In genomic region chr16:84844049-84844350, GRCh38 we compare ENCODE assay signal across 16 cellular contexts. TPM values are rescaled to one million over a fixed set of nuclear protein-coding genes. Genes with fewer than 3 reads are reported as not detected.
DNase-seq lines count a peak whose midpoint lies in the region; ATAC-seq, FAIRE-seq and TF ChIP-seq lines count a peak whose summit lies in the region.
"Had no signal": no experiment of that assay in that cellular context is flagged by ENCODE, and none has a peak within 500 bp of the region (broad histone marks: within the 10 kb centered on the region; RNA-seq: fewer than 3 reads in every experiment).

No MANE protein-coding gene starts in this region.

- POLR2A ChIA-PET in K562 (lab: Yijun Ruan, JAX), result interaction anchor here (0.5 kb wide), 1 partner anchor 12 kb away, joined by 3 read pairs; no protein-coding TSS in a partner anchor

- in situ Hi-C loops in K562 (cut with MboI), result no loop called here

- H3K4me3 ChIP-seq in Loucy (ENCODE audit: low read length, poor library complexity, severe bottlenecking) (no peak overlapping the region), K562 (no peak overlapping the region)
- H3K4me3 ChIP-seq: HAP-1, SK-N-MC had no signal

- H4K20me1 ChIP-seq in Loucy (ENCODE audit: insufficient read depth, low read length, poor library complexity, severe bottlenecking) (no peaks in the 10 kb centered on the region), K562 (replicated peaks; ENCODE audit: control insufficient read depth, insufficient read depth, low read length) (peaks cover 36% of the 10 kb centered on the region)

- DNase-seq in 8988T (peak; percentile 31), K562 (ENCODE audit: extremely low read depth in 1 of 4, low spot score in 3 of 4) (no peak), myocyte (ENCODE audit: low read depth) (peak; percentile 90), HuH-7.5 (ENCODE audit: low spot score) (no peak), NCI-H1092 treated with DMSO at 0.1 percent for 48 hours (lab: John Stamatoyannopoulos, UW) (no peak)
- DNase-seq: activated effector memory CD4-positive, alpha-beta T cell treated with anti-CD3 and anti-CD28 coated beads, Interleukin-2, amount 50 U/mL, for 16 hours; NCI-H2227 treated with DMSO at 0.1 percent for 48 hours; stimulated activated naive CD4-positive, alpha-beta T cell had no signal

- TF ChIP-seq POLR2A in K562 (conservative IDR thresholded peaks at IDR 0.05), result no peak

- H3K9ac ChIP-seq in Loucy (ENCODE audit: low read depth, low read length, poor library complexity, severe bottlenecking) (no peak overlapping the region), K562 (ENCODE audit: insufficient read depth in 1 of 2, low read depth in 2 of 2, low read length in 2 of 2) (no peak overlapping the region)

- no peaks in the 10 kb centered on the region for H3K9me3 ChIP-seq in Loucy (ENCODE audit: insufficient read depth, low read depth, low read length)
- no peaks in the 10 kb centered on the region for H3K9me3 ChIP-seq in K562 (replicated peaks; ENCODE audit: control insufficient read depth, insufficient read depth, low read depth, low read length)
- H3K9me3 ChIP-seq: HAP-1 had no signal

- peaks cover 14% of the 10 kb centered on the region for H3K4me1 ChIP-seq in Loucy (ENCODE audit: insufficient read depth, low read length, poor library complexity, severe bottlenecking)
- H3K4me1 ChIP-seq in K562 (replicated peaks in 1 of 2; ENCODE audit: control insufficient read depth in 2 of 2, insufficient read depth in 2 of 2, low read length in 2 of 2), result peaks cover 0 to 9% of the 10 kb centered on the region in 2 experiments; a peak in 1 of 5 replicates
- H3K4me1 ChIP-seq: HAP-1 had no signal

- TF ChIP-seq CTCF in Loucy (conservative IDR thresholded peaks at IDR 0.05; ENCODE audit: low read length) (no peak), K562 (IDR thresholded peaks at IDR 0.05 in 2 of 3, conservative IDR thresholded peaks at IDR 0.05 in 1 of 3; ENCODE audit: insufficient read depth in 2 of 3, low read depth in 1 of 3, low read length in 3 of 3) (no peak)

- TF ChIP-seq EP300 in K562 (IDR thresholded peaks at IDR 0.05; ENCODE audit: low read length), result no peak

- TF ChIP-seq RAD21 in K562 (CRISPR knock-in tag; conservative IDR thresholded peaks at IDR 0.05 in 1 of 2, IDR thresholded peaks at IDR 0.05 in 1 of 2), result no peak

- H2AFZ ChIP-seq in Loucy (ENCODE audit: low read length) (peak overlapping the region; percentile 30; the same call in 1 of the 2 replicates), K562 (ENCODE audit: low read depth, low read length) (no peak overlapping the region)

- intact Hi-C loops in K562 (cut with micrococcal nuclease), result no loop called here

- H3K27me3 ChIP-seq in Loucy (ENCODE audit: insufficient read depth, low read length, poor library complexity, severe bottlenecking) (no peaks in the 10 kb centered on the region), K562 (ENCODE audit: control insufficient read depth in 2 of 2, insufficient read depth in 2 of 2, low read length in 2 of 2) (peaks cover 82 to 96% of the 10 kb centered on the region in 2 experiments)

- H3F3A ChIP-seq in Loucy (ENCODE audit: low read depth), result no peaks in the 10 kb centered on the region

- 10% methylated on average over 5 of the region's 5 CpGs for WGBS in K562 (ENCODE audit: insufficient coverage, low coverage, missing lambda C conversion rate)

- no peak overlapping the region for H3K4me2 ChIP-seq in Loucy (ENCODE audit: low read depth, low read length, poor library complexity, severe bottlenecking)
- no peak overlapping the region for H3K4me2 ChIP-seq in K562 (ENCODE audit: insufficient read depth, low read length)

- H3K79me2 ChIP-seq in Loucy (ENCODE audit: insufficient read depth, low read length) (no peaks in the 10 kb centered on the region), K562 (ENCODE audit: control insufficient read depth, insufficient read depth, low read length) (no peaks in the 10 kb centered on the region)

- ATAC-seq in K562 (no peak), GM21723 (IDR thresholded peaks at IDR 0.05; ENCODE audit: unreplicated experiment) (no peak), GM18858 (IDR thresholded peaks at IDR 0.05; ENCODE audit: unreplicated experiment) (no peak)
- ATAC-seq: activated CD4-positive, CD25-positive, alpha-beta regulatory T cell treated with anti-CD3 and anti-CD28 coated beads, Interleukin-2, amount 50 U/mL, for 24 hours had no signal

- no peak overlapping the region for H3K27ac ChIP-seq in K562 (ENCODE audit: extremely low read depth, low read depth, low read length)
- H3K27ac ChIP-seq: SK-N-MC had no signal

- no peak for FAIRE-seq in K562 (lab: Jason Lieb, UNC)
- FAIRE-seq: bronchial epithelial cell, islet of Langerhans had no signal

- H3K36me3 ChIP-seq in Loucy (ENCODE audit: insufficient read depth, low read length) (no peaks in the 10 kb centered on the region), K562 (ENCODE audit: control insufficient read depth, insufficient read depth, low read length) (no peaks in the 10 kb centered on the region)
- H3K36me3 ChIP-seq: HAP-1 had no signal

- no peaks in the 10 kb centered on the region for H3K9me2 ChIP-seq in Loucy (replicated peaks; ENCODE audit: low read depth, low read length)

- no TSS peak for BruUV-seq in K562 (replicated peaks; lab: Mats Ljungman, UMichigan)

- H3K9me1 ChIP-seq in K562 (ENCODE audit: control insufficient read depth, insufficient read depth, low read length), result no peaks in the 10 kb centered on the region

- CTCF ChIA-PET in K562 (lab: Yijun Ruan, JAX; ENCODE audit: low intra/inter-chr PET ratio), result no interaction called here

TF ChIP-seq in K562, 482 proteins besides CTCF, POLR2A, EP300 and RAD21:
- TF ChIP-seq ZFX (CRISPR knock-in tag; IDR thresholded peaks at IDR 0.05) (no peak), ZZZ3 (IDR thresholded peaks at IDR 0.05) (no peak), SPI1 (IDR thresholded peaks at IDR 0.05; ENCODE audit: borderline replicate concordance, low read depth, low read length) (0 out of 2 replicates have a peak, but pooled peaks have one; percentile 3), NCOA4 (IDR thresholded peaks at IDR 0.05; ENCODE audit: partially characterized antibody) (no peak)

RNA-seq across cellular contexts. Expression of gene CRISPLD2, which starts 24.2 kb away (rescaled TPM):
- total RNA-seq in K562 (2011; cell fraction: chromatin; rRNA removed; ENCODE audit: low replicate concordance), result 0.42 TPM in 1 of 2 replicates, not detected in the other
- 0.13 and 0.17 TPM in 2 replicates for total RNA-seq in K562 (2011; cell fraction: nucleolus; rRNA removed)
- total RNA-seq in K562 (2011; cell fraction: nucleoplasm; rRNA removed), result 0.31 TPM in 1 of 2 replicates, not detected in the other
- total RNA-seq in K562 (2014; rRNA removed) (0.12 TPM in 1 of 2 replicates, not detected in the other), K562 (2014; rRNA removed; fragmentation: Illumina TruSeq; extraction: Trizol) (0.04 and 0.10 TPM in 2 replicates), K562 (2015; rRNA removed; fragmentation: Illumina TruSeq; extraction: Trizol) (not detected in 2 replicates), K562 (2021) (0.22 and 0.24 TPM in 2 replicates), myocyte (6.1 and 7.2 TPM in 2 replicates)
- polyA plus RNA-seq in K562 (2011; rRNA removed) (0.05 TPM in 1 of 2 replicates, not detected in the other), K562 (2014; fragmentation: Illumina TruSeq; extraction: Trizol) (0.03 and 0.06 TPM in 2 replicates), K562 (2014; fragmentation: Nextera tagmentation; extraction: Ambion mirVana) (under 1 TPM in 1 of 2 experiments, not detected in 1; 0.03 TPM), K562 (2014; rRNA removed) (0.08 TPM in 1 of 2 replicates, not detected in the other)
- 0.03 and 0.19 TPM in 2 replicates for polyA plus RNA-seq in K562 (2011; cell fraction: cytosol; rRNA removed)
- 0.34 TPM in 1 of 2 replicates, not detected in the other for polyA plus RNA-seq in K562 (2011; cell fraction: nucleus; rRNA removed)
- polyA plus RNA-seq in K562 (2012), result 0.07 and 0.16 TPM in 2 replicates
- polyA minus RNA-seq in K562 (2011; rRNA and poly(A)+ RNA removed), result 0.04 and 0.06 TPM in 2 replicates
- not detected in 2 replicates for polyA minus RNA-seq in K562 (2011; cell fraction: cytosol; rRNA and poly(A)+ RNA removed)
- 0.27 TPM in 1 of 2 replicates, not detected in the other for polyA minus RNA-seq in K562 (2011; cell fraction: nucleus; rRNA and poly(A)+ RNA removed)
- polyA plus RNA-seq in myocyte (2012), result 0.53 TPM

Comparison
In these comparisons a context has a peak if more than half of its experiments do, and no peak if none do; other contexts are left out.
1. DNase-seq: peak in 8988T (single experiment) and myocyte (single experiment); none in K562 (0 of 4), HuH-7.5 (single experiment) and NCI-H1092 treated with DMSO at 0.1 percent for 48 hours (single experiment).